ENCODE assay signal across 9 cellular contexts in the genomic region with DNA sequence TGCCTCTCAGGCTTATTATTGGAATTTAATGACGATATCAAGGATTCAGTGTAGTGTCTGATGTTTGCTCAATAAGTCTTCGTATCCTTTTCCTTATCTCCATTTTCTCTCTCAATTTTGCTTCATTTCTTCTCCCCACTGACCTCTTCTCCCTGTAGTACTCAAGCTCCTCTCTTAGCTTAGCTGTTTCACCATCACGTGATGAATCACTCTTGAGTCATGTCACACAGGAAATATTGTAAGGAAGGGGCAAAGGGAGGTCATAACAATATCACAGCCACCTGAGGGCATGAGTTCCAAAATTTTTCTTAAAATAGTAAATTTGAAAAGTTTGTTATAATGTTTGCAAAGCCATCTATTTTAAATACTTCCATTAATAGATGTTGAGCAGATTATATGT.
DNase-seq lines count a peak whose midpoint lies in the region; TF ChIP-seq lines count a peak whose summit lies in the region.
"Had no signal": no experiment of that assay in that cellular context is flagged by ENCODE, and none has a peak within 500 bp of the region (broad histone marks: within the 10 kb centered on the region; RNA-seq: fewer than 3 reads in every experiment).

No MANE protein-coding gene starts in this region.

- H3K79me2 ChIP-seq in fibroblast of lung (ENCODE audit: control insufficient read depth, insufficient read depth, low read length), result no peaks in the 10 kb centered on the region

- H3K9me3 ChIP-seq in fibroblast of lung (ENCODE audit: control insufficient read depth, insufficient read depth, low read depth, low read length) (no peaks in the 10 kb centered on the region), spleen (peaks cover 0 to 4% (median 0%) of the 10 kb centered on the region in 8 donors)

- H4K20me1 ChIP-seq in fibroblast of lung (ENCODE audit: control insufficient read depth, extremely low read depth, insufficient read depth, low read length), result no peaks in the 10 kb centered on the region

- H3K4me1 ChIP-seq in fibroblast of lung (ENCODE audit: control insufficient read depth, extremely low read depth, insufficient read depth, low read length) (peaks cover 13% of the 10 kb centered on the region), spleen (peaks cover 0 to 18% (median 0%) of the 10 kb centered on the region in 6 donors)

- TF ChIP-seq CTCF in HFFc6 (IDR thresholded peaks at IDR 0.05) (no peak), RWPE1 (conservative IDR thresholded peaks at IDR 0.05; ENCODE audit: low read depth) (no peak), fibroblast of lung (conservative IDR thresholded peaks at IDR 0.05 in 1 of 2, IDR thresholded peaks at IDR 0.05 in 1 of 2; ENCODE audit: low read depth in 1 of 2, low read length in 2 of 2) (no peak), spleen (IDR thresholded peaks at IDR 0.05 in 8 of 11, conservative IDR thresholded peaks at IDR 0.05 in 3 of 11) (peak in 1 of 11 experiments; percentile 11)

- H3K4me1 Mint-ChIP-seq in HFFc6 (ENCODE audit: low read depth), result peaks cover 31% of the 10 kb centered on the region
- H3K4me1 Mint-ChIP-seq: activated naive CD8-positive, alpha-beta T cell treated with anti-CD3 and anti-CD28 coated beads, Interleukin-2, amount 10 ng/mL, durations not matched to agents 7 days and 5 days had no signal

- H3K27me3 Mint-ChIP-seq in HFFc6 (ENCODE audit: insufficient read depth), result no peaks in the 10 kb centered on the region
- H3K27me3 Mint-ChIP-seq: activated naive CD8-positive, alpha-beta T cell treated with anti-CD3 and anti-CD28 coated beads, Interleukin-2, amount 10 ng/mL, durations not matched to agents 7 days and 5 days had no signal

- POLR2A ChIA-PET in RWPE1 (lab: Yijun Ruan, JAX; ENCODE audit: low non-redundant PET), result no interaction called here

- no peak overlapping the region for H2AFZ ChIP-seq in fibroblast of lung (ENCODE audit: low read length)

- no peak for TF ChIP-seq POLR2A in spleen (IDR thresholded peaks at IDR 0.05)

- H3K9me3 Mint-ChIP-seq in HFFc6, result no peaks in the 10 kb centered on the region
- H3K9me3 Mint-ChIP-seq: activated naive CD8-positive, alpha-beta T cell treated with anti-CD3 and anti-CD28 coated beads, Interleukin-2, amount 10 ng/mL, durations not matched to agents 7 days and 5 days had no signal

- H3K4me3 ChIP-seq in fibroblast of lung (replicated peaks in 1 of 4; ENCODE audit: control extremely low read depth in 1 of 4, insufficient read depth in 1 of 4, low read depth in 3 of 4, low read length in 4 of 4) (no peak overlapping the region), spleen (peak overlapping the region in 1 of 8 donors; percentile 7)

- no peaks in the 10 kb centered on the region for H3K27me3 ChIP-seq in fibroblast of lung (ENCODE audit: control insufficient read depth, insufficient read depth, low read length)
- H3K27me3 ChIP-seq in spleen (replicated peaks in 1 of 7), result no peaks in the 10 kb centered on the region

- H3K4me3 Mint-ChIP-seq in HFFc6, result peak overlapping the region; percentile 31; the same call in 1 of the 2 replicates
- H3K4me3 Mint-ChIP-seq: activated naive CD8-positive, alpha-beta T cell treated with anti-CD3 and anti-CD28 coated beads, Interleukin-2, amount 10 ng/mL, durations not matched to agents 7 days and 5 days had no signal

- H3K36me3 Mint-ChIP-seq in HFFc6 (ENCODE audit: low read depth), result no peaks in the 10 kb centered on the region; the same call in 1 of the 2 replicates
- H3K36me3 Mint-ChIP-seq: activated naive CD8-positive, alpha-beta T cell treated with anti-CD3 and anti-CD28 coated beads, Interleukin-2, amount 10 ng/mL, durations not matched to agents 7 days and 5 days had no signal

- intact Hi-C loops in spleen (cut with DNase I; ENCODE audit: low total_unique reads), result no loop called here

- no peak overlapping the region for H3K9ac ChIP-seq in fibroblast of lung (ENCODE audit: insufficient read depth, low read length)

- H3K36me3 ChIP-seq in fibroblast of lung (ENCODE audit: control insufficient read depth, insufficient read depth, low read length), result no peaks in the 10 kb centered on the region
- no peaks in the 10 kb centered on the region for H3K36me3 ChIP-seq in spleen

- H3K4me2 ChIP-seq in fibroblast of lung (ENCODE audit: extremely low read depth, insufficient read depth, low read length), result peak overlapping the region; percentile 10

- DNase-seq in HFFc6 (peak; percentile 61), RWPE1 (ENCODE audit: low spot score) (peak; percentile 65), fibroblast of lung (ENCODE audit: low read depth in 2 of 2) (peak; percentile 72 to 78), spleen (no peak), cerebellum (ENCODE audit: low spot score) (no peak), GDM1 (lab: John Stamatoyannopoulos, UW) (no peak), medulla oblongata (ENCODE audit: extremely low spot score) (no peak)
- DNase-seq: activated CD4-positive, alpha-beta T cell treated with anti-CD3 and anti-CD28 coated beads, Interleukin-2, amount 50 U/mL, for 4 hours; activated naive CD8-positive, alpha-beta T cell treated with anti-CD3 and anti-CD28 coated beads, Interleukin-2, amount 10 ng/mL, durations not matched to agents 7 days and 5 days had no signal

- 53 to 76% (median 66%) methylated on average over 3 of the region's 3 CpGs for WGBS in spleen, 5 donors

- no peak overlapping the region for H3K27ac ChIP-seq in RWPE1
- no peak overlapping the region for H3K27ac ChIP-seq in fibroblast of lung (ENCODE audit: insufficient read depth, low read length)
- peak overlapping the region in 5 of 8 donors; percentile 16 to 81 (median 52) for H3K27ac ChIP-seq in spleen

- H3K27ac Mint-ChIP-seq in HFFc6, result peak overlapping the region; percentile 58
- H3K27ac Mint-ChIP-seq: activated naive CD8-positive, alpha-beta T cell treated with anti-CD3 and anti-CD28 coated beads, Interleukin-2, amount 10 ng/mL, durations not matched to agents 7 days and 5 days had no signal

- CTCF ChIA-PET in RWPE1 (lab: Yijun Ruan, JAX), result interaction anchor here (1.2 kb wide), 1 partner anchor 394 kb away, joined by 4 read pairs; no protein-coding TSS in a partner anchor

Comparison
In these comparisons a context has a peak if more than half of its experiments do, and no peak if none do; other contexts are left out.
1. DNase-seq: peak in HFFc6 (single experiment), RWPE1 (single experiment) and fibroblast of lung (2 of 2); none in spleen (single experiment), cerebellum (single experiment), GDM1 (single experiment) and medulla oblongata (single experiment).
2. H3K27ac ChIP-seq: peak in spleen (5 of 8); none in RWPE1 (single experiment) and fibroblast of lung (single experiment).